18 cellular contexts compared by ENCODE assay signal in genomic region chr16:13863075-13863765, GRCh38.
"Had no signal": no experiment of that assay in that cellular context is flagged by ENCODE, and none has a peak within 500 bp of the region (broad histone marks: within the 10 kb centered on the region; RNA-seq: fewer than 3 reads in every experiment).

No MANE protein-coding gene starts in this region.

- H3K27me3 ChIP-seq: thyroid gland had no signal

- H3K4me3 ChIP-seq: smooth muscle cell, thyroid gland had no signal

- H3K4me2 ChIP-seq: smooth muscle cell had no signal

- H3K9me3 Mint-ChIP-seq: central memory CD8-positive, alpha-beta T cell; effector memory CD8-positive, alpha-beta T cell; immature natural killer cell had no signal

- H3K36me3 Mint-ChIP-seq: activated naive CD4-positive, alpha-beta T cell treated with anti-CD3 and anti-CD28 coated beads, Interleukin-2, amount 50 U/mL, for 72 hours; brain; immature natural killer cell; natural killer cell treated with Interleukin-12 subunit alpha and Interleukin-12 subunit beta and Interleukin-15 and Interleukin-18, amount 100 ng/mL, for 72 hours; stimulated activated effector memory CD8-positive, alpha-beta T cell treated with anti-CD3 and anti-CD28 coated beads, Interleukin-12 subunit alpha, Interleukin-12 subunit beta, amount 100 ng/mL, for 72 hours had no signal

- DNase-seq: activated CD4-positive, alpha-beta T cell treated with anti-CD3 and anti-CD28 coated beads, Interleukin-2, amount 50 U/mL, for 4 hours; activated effector memory CD4-positive, alpha-beta T cell treated with anti-CD3 and anti-CD28 coated beads, Interleukin-2, amount 50 U/mL, for 16 hours; activated T-cell treated with anti-CD3 and anti-CD28 coated beads, Interleukin-2, amount 50 U/mL, for 24 hours; amygdala; effector memory CD8-positive, alpha-beta T cell; immature natural killer cell; nucleus accumbens; right cardiac atrium; thyroid gland had no signal

- H3K4me1 Mint-ChIP-seq: brain; central memory CD8-positive, alpha-beta T cell; immature natural killer cell; stimulated activated effector memory CD8-positive, alpha-beta T cell treated with anti-CD3 and anti-CD28 coated beads, Interleukin-12 subunit alpha, Interleukin-12 subunit beta, amount 100 ng/mL, for 72 hours had no signal

- ATAC-seq: activated CD4-positive, CD25-positive, alpha-beta regulatory T cell treated with anti-CD3 and anti-CD28 coated beads, Interleukin-2, amount 50 U/mL, for 24 hours; activated naive CD4-positive, alpha-beta T cell treated with anti-CD3 and anti-CD28 coated beads, Interleukin-2, amount 50 U/mL, for 72 hours; effector memory CD8-positive, alpha-beta T cell; natural killer cell treated with Interleukin-12 subunit alpha and Interleukin-12 subunit beta and Interleukin-15 and Interleukin-18, amount 100 ng/mL, for 72 hours; right cardiac atrium; stimulated activated effector memory CD8-positive, alpha-beta T cell treated with anti-CD3 and anti-CD28 coated beads, Interleukin-12 subunit alpha, Interleukin-12 subunit beta, amount 100 ng/mL, for 72 hours had no signal

- H3K4me3 Mint-ChIP-seq: activated T-cell treated with anti-CD3 and anti-CD28 coated beads, Interleukin-2, amount 50 U/mL, for 24 hours; brain; central memory CD8-positive, alpha-beta T cell; effector memory CD8-positive, alpha-beta T cell; immature natural killer cell; natural killer cell treated with Interleukin-12 subunit alpha and Interleukin-12 subunit beta and Interleukin-15 and Interleukin-18, amount 100 ng/mL, for 72 hours; stimulated activated effector memory CD8-positive, alpha-beta T cell treated with anti-CD3 and anti-CD28 coated beads, Interleukin-12 subunit alpha, Interleukin-12 subunit beta, amount 100 ng/mL, for 72 hours had no signal

- H3K27ac Mint-ChIP-seq: activated naive CD4-positive, alpha-beta T cell treated with anti-CD3 and anti-CD28 coated beads, Interleukin-2, amount 50 U/mL, for 72 hours; activated T-cell treated with anti-CD3 and anti-CD28 coated beads, Interleukin-2, amount 50 U/mL, for 24 hours; brain; effector memory CD8-positive, alpha-beta T cell; immature natural killer cell; natural killer cell treated with Interleukin-12 subunit alpha and Interleukin-12 subunit beta and Interleukin-15 and Interleukin-18, amount 100 ng/mL, for 72 hours; progenitor cell of endocrine pancreas; stimulated activated effector memory CD8-positive, alpha-beta T cell treated with anti-CD3 and anti-CD28 coated beads, Interleukin-12 subunit alpha, Interleukin-12 subunit beta, amount 100 ng/mL, for 72 hours had no signal

- H3K36me3 ChIP-seq: thyroid gland had no signal

- H3K27ac ChIP-seq: epithelial cell of prostate, thyroid gland had no signal

- H3K4me1 ChIP-seq: thyroid gland had no signal

- H3K9me3 ChIP-seq: thyroid gland had no signal
